Comparison of ENCODE assay signal across 8 cellular contexts in the genomic region with DNA sequence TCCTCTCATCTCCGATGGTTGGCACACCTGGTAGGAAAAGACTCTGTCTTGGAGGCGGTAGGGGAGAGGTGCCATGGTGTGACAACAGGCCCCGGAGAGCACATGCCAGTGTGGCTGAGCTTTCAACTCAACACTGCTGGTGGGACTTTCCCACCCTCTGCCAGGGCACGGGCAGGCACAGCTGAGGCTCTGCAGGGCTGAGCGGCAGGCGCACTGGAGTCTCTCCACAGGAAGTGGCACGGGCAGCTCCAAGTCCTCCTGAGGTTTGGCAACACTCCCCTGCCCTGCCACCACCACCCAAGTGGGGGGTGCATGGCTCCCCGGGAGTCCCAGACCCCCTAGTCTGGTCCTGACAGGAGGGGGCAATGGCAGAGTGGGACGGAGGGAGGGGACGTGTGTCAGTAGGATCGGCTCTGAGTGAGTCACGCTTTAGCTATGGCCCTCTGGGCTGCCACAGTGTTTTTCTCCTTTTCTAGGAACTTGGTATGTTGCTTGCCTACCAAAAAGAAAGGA. TPM values are rescaled to one million over a fixed set of nuclear protein-coding genes. Genes with fewer than 3 reads are reported as not detected.
DNase-seq lines count a peak whose midpoint lies in the region; TF ChIP-seq lines count a peak whose summit lies in the region.

No MANE protein-coding gene starts in this region.

- H2BK5ac ChIP-seq in mesenchymal stem cell (ENCODE audit: low read depth, low read length, poor library complexity, severe bottlenecking), result peak overlapping the region; percentile 87

- peak in 2 of 5 donors; percentile 16 to 50 for DNase-seq in CD8-positive, alpha-beta memory T cell
- peak; percentile 45 for DNase-seq in T-helper 22 cell (ENCODE audit: low read depth)
- DNase-seq in MCF 10A (ENCODE audit: unreplicated experiment), result peak; percentile 77
- DNase-seq in mesenchymal stem cell, result peak; percentile 91
- DNase-seq in thyroid gland, result peak; percentile 84 to 85
- DNase-seq in NCI-H524 (lab: John Stamatoyannopoulos, UW), result no peak
- DNase-seq in pons (ENCODE audit: low spot score), result no peak
- DNase-seq in NCI-H1930 (lab: John Stamatoyannopoulos, UW), result no peak

- BruUV-seq in MCF 10A (replicated peaks; lab: Mats Ljungman, UMichigan), result no TSS peak

- WGBS in mesenchymal stem cell, result 43% methylated on average over 11 of the region's 12 CpGs
- WGBS in thyroid gland, 2 donors, result 25 to 37% methylated on average over 9 to 11 of the region's 12 CpGs

- H2AK5ac ChIP-seq in mesenchymal stem cell (ENCODE audit: low read length, severe bottlenecking), result peak overlapping the region; percentile 94

- intact Hi-C loops in MCF 10A (cut with micrococcal nuclease) (loop anchor here (2.0 kb wide), 1 partner anchor 70 kb away; no protein-coding TSS in a partner anchor), thyroid gland (cut with DNase I) (no loop called here)

- H3K9me3 Mint-ChIP-seq in CD8-positive, alpha-beta memory T cell, result no peaks in the 10 kb centered on the region
- no peaks in the 10 kb centered on the region for H3K9me3 Mint-ChIP-seq in MCF 10A (ENCODE audit: unreplicated experiment)

- no peak overlapping the region for H3K23ac ChIP-seq in mesenchymal stem cell (ENCODE audit: low read length in 2 of 2)

- peaks cover 41% of the 10 kb centered on the region for H3K36me3 ChIP-seq in CD8-positive, alpha-beta memory T cell (ENCODE audit: insufficient read depth, low read length)
- H3K36me3 ChIP-seq in mesenchymal stem cell (ENCODE audit: control insufficient read depth in 1 of 2, insufficient read depth in 2 of 2, low read depth in 1 of 2, low read length in 2 of 2) (peaks cover 61 to 76% of the 10 kb centered on the region in 2 experiments), thyroid gland (peaks cover 29 to 39% of the 10 kb centered on the region in 2 donors)

- H3K4me3 Mint-ChIP-seq in CD8-positive, alpha-beta memory T cell, result no peak overlapping the region
- H3K4me3 Mint-ChIP-seq in MCF 10A (ENCODE audit: unreplicated experiment), result peak overlapping the region; percentile 15

- peak overlapping the region; percentile 80 for H3K9ac ChIP-seq in mesenchymal stem cell (ENCODE audit: low read length)

- peak overlapping the region; percentile 96 for H4K8ac ChIP-seq in mesenchymal stem cell (ENCODE audit: low read length)

- peak overlapping the region; percentile 99 for H4K91ac ChIP-seq in mesenchymal stem cell (ENCODE audit: low read length)

- no peaks in the 10 kb centered on the region for H3K27me3 Mint-ChIP-seq in CD8-positive, alpha-beta memory T cell
- no peaks in the 10 kb centered on the region for H3K27me3 Mint-ChIP-seq in MCF 10A (ENCODE audit: insufficient read depth, unreplicated experiment)

- H3K4ac ChIP-seq in mesenchymal stem cell (ENCODE audit: low read depth in 1 of 2, low read length in 2 of 2), result peak overlapping the region; percentile 70 to 94

- no peak overlapping the region for H3K27ac ChIP-seq in CD8-positive, alpha-beta memory T cell (ENCODE audit: low read depth, low read length)
- peak overlapping the region; percentile 96 for H3K27ac ChIP-seq in mesenchymal stem cell (ENCODE audit: low read length, poor library complexity, severe bottlenecking)
- peak overlapping the region; percentile 79 to 92 (median 88) for H3K27ac ChIP-seq in thyroid gland

- peaks cover 21% of the 10 kb centered on the region for H3K4me1 ChIP-seq in CD8-positive, alpha-beta memory T cell (ENCODE audit: insufficient read depth, low read length)
- H3K4me1 ChIP-seq in mesenchymal stem cell (ENCODE audit: control insufficient read depth, insufficient read depth, low read depth, low read length), result peaks cover 52% of the 10 kb centered on the region
- peaks cover 34 to 45% of the 10 kb centered on the region in 2 donors for H3K4me1 ChIP-seq in thyroid gland

- peak overlapping the region in 5 of 8 donors; percentile 41 to 84 (median 79) for H3K27ac Mint-ChIP-seq in CD8-positive, alpha-beta memory T cell
- peak overlapping the region; percentile 82 for H3K27ac Mint-ChIP-seq in MCF 10A (ENCODE audit: low read depth, unreplicated experiment)

- H3K4me2 ChIP-seq in mesenchymal stem cell (ENCODE audit: low read length, poor library complexity, severe bottlenecking), result peak overlapping the region; percentile 25

- H3K4me1 Mint-ChIP-seq in CD8-positive, alpha-beta memory T cell, result peaks cover 8 to 11% (median 11%) of the 10 kb centered on the region in 3 donors
- peaks cover 39% of the 10 kb centered on the region for H3K4me1 Mint-ChIP-seq in MCF 10A (ENCODE audit: insufficient read depth, unreplicated experiment)

- peaks cover 5 to 76% (median 20%) of the 10 kb centered on the region in 3 donors for H3K36me3 Mint-ChIP-seq in CD8-positive, alpha-beta memory T cell
- H3K36me3 Mint-ChIP-seq in MCF 10A (ENCODE audit: insufficient read depth, unreplicated experiment), result peaks cover 33% of the 10 kb centered on the region

- H3K18ac ChIP-seq in mesenchymal stem cell (ENCODE audit: low read depth in 1 of 2, low read length in 2 of 2), result peak overlapping the region; percentile 85 to 98

- peak overlapping the region in 1 of 2 experiments; percentile 73 for H3K14ac ChIP-seq in mesenchymal stem cell (ENCODE audit: low read length in 2 of 2)

- H3K4me3 ChIP-seq in CD8-positive, alpha-beta memory T cell (ENCODE audit: low read length), result peak overlapping the region; percentile 14
- H3K4me3 ChIP-seq in mesenchymal stem cell (ENCODE audit: insufficient read depth in 1 of 2, low read depth in 1 of 2, low read length in 2 of 2) (peak overlapping the region in 1 of 2 experiments; percentile 48), thyroid gland (replicated peaks in 1 of 3) (no peak overlapping the region)

- TF ChIP-seq CTCF in MCF 10A (IDR thresholded peaks at IDR 0.05; ENCODE audit: unreplicated experiment) (no peak), thyroid gland (IDR thresholded peaks at IDR 0.05) (no peak)

- POLR2A ChIA-PET in CD8-positive, alpha-beta memory T cell (lab: Charles Lee), result no interaction called here
- POLR2A ChIA-PET in MCF 10A (lab: Yijun Ruan, JAX), result interaction anchor here (0.7 to 3.9 kb wide), 14 partner anchors 9 to 201 kb away, joined by 3 to 48 read pairs (median 4); partner anchors contain the start of genes LSM10, SH3D21, STK40 and THRAP3

- no peaks in the 10 kb centered on the region for H3K9me3 ChIP-seq in CD8-positive, alpha-beta memory T cell (ENCODE audit: low read length)
- H3K9me3 ChIP-seq in mesenchymal stem cell (ENCODE audit: control insufficient read depth, low read length) (no peaks in the 10 kb centered on the region), thyroid gland (no peaks in the 10 kb centered on the region)

- CTCF ChIA-PET in CD8-positive, alpha-beta memory T cell (lab: Charles Lee), result interaction anchor here (1.0 to 1.5 kb wide), 5 partner anchors 8 to 68 kb away, joined by 3 to 5 read pairs (median 3); no protein-coding TSS in a partner anchor
- CTCF ChIA-PET in MCF 10A (lab: Yijun Ruan, JAX), result interaction anchor here (0.6 to 6.0 kb wide), 13 partner anchors 8 to 248 kb away, joined by 3 to 97 read pairs (median 7); no protein-coding TSS in a partner anchor

- H3K27me3 ChIP-seq in CD8-positive, alpha-beta memory T cell (ENCODE audit: insufficient read depth, low read length, poor library complexity, severe bottlenecking), result no peaks in the 10 kb centered on the region
- no peaks in the 10 kb centered on the region for H3K27me3 ChIP-seq in mesenchymal stem cell (ENCODE audit: control insufficient read depth in 1 of 2, insufficient read depth in 1 of 2, low read length in 2 of 2)
- no peaks in the 10 kb centered on the region for H3K27me3 ChIP-seq in thyroid gland

- H2AFZ ChIP-seq in mesenchymal stem cell (ENCODE audit: low read depth, low read length), result no peak overlapping the region

- peak overlapping the region; percentile 94 to 98 for H2BK12ac ChIP-seq in mesenchymal stem cell (ENCODE audit: low read length in 2 of 2)

- H3K79me1 ChIP-seq in mesenchymal stem cell (replicated peaks; ENCODE audit: low read length, poor library complexity, severe bottlenecking), result peaks cover 29% of the 10 kb centered on the region

- peak overlapping the region; percentile 85 for H2BK15ac ChIP-seq in mesenchymal stem cell (ENCODE audit: low read depth, poor library complexity, severe bottlenecking)

- H2BK120ac ChIP-seq in mesenchymal stem cell (ENCODE audit: low read depth, low read length), result peak overlapping the region; percentile 89

- TF ChIP-seq POLR2A in thyroid gland (IDR thresholded peaks at IDR 0.05), result no peak

RNA-seq across cellular contexts. Expression of gene EVA1B, which starts 27.3 kb away (rescaled TPM):
- 10 to 100 TPM; 13.6 to 16.3 TPM for total RNA-seq in CD8-positive, alpha-beta memory T cell
- 8.1 TPM for polyA plus RNA-seq in CD8-positive, alpha-beta memory T cell
- 4.8 and 5.7 TPM in 2 replicates for total RNA-seq in MCF 10A (2022)
- polyA plus RNA-seq in mesenchymal stem cell (2013, experiment 1 of 2), result 129 TPM
- polyA plus RNA-seq in mesenchymal stem cell (2013, experiment 2 of 2), result 133 TPM
- 10 to 100 TPM; 30.7 to 71.5 (median 52.5) TPM for total RNA-seq in thyroid gland

RNA-seq across cellular contexts. Expression of gene STK40, which starts 35.0 kb away (rescaled TPM):
- total RNA-seq in CD8-positive, alpha-beta memory T cell, result 10 to 100 TPM; 52.9 to 56.8 TPM
- 53.7 TPM for polyA plus RNA-seq in CD8-positive, alpha-beta memory T cell
- total RNA-seq in MCF 10A (2022) (44.0 and 47.4 TPM in 2 replicates), thyroid gland (10 to 100 TPM; 37.0 to 61.1 (median 50.9) TPM)
- 55.6 TPM for polyA plus RNA-seq in mesenchymal stem cell (2013, experiment 1 of 2)
- polyA plus RNA-seq in mesenchymal stem cell (2013, experiment 2 of 2), result 54.5 TPM

RNA-seq across cellular contexts. Expression of gene SH3D21, which starts 44.5 kb away (rescaled TPM):
- 1 to 10 TPM; 2.5 to 2.6 TPM for total RNA-seq in CD8-positive, alpha-beta memory T cell
- polyA plus RNA-seq in CD8-positive, alpha-beta memory T cell, result not detected
- 3.2 and 3.3 TPM in 2 replicates for total RNA-seq in MCF 10A (2022)
- 1.9 TPM for polyA plus RNA-seq in mesenchymal stem cell (2013, experiment 1 of 2)
- 1.8 TPM for polyA plus RNA-seq in mesenchymal stem cell (2013, experiment 2 of 2)
- total RNA-seq in thyroid gland, result 10 to 100 TPM; 10.7 to 25.1 (median 16.9) TPM

RNA-seq across cellular contexts. Expression of gene LSM10, which starts 47.0 kb away (rescaled TPM):
- 10 to 100 TPM; 75.3 to 81.4 TPM for total RNA-seq in CD8-positive, alpha-beta memory T cell
- polyA plus RNA-seq in CD8-positive, alpha-beta memory T cell, result 146 TPM
- total RNA-seq in MCF 10A (2022) (42.3 and 49.8 TPM in 2 replicates), thyroid gland (10 to 100 TPM; 19.1 to 52.7 (median 49.0) TPM)
- polyA plus RNA-seq in mesenchymal stem cell (2013, experiment 1 of 2), result 62.4 TPM
- polyA plus RNA-seq in mesenchymal stem cell (2013, experiment 2 of 2), result 61.1 TPM

Comparison
In these comparisons a context has a peak if more than half of its experiments do, and no peak if none do; other contexts are left out.
1. DNase-seq: peak in T-helper 22 cell (single experiment), MCF 10A (single experiment), mesenchymal stem cell (single experiment) and thyroid gland (2 of 2); none in NCI-H524 (0 of 2), pons (single experiment) and NCI-H1930 (0 of 2).